In the genomic region with DNA sequence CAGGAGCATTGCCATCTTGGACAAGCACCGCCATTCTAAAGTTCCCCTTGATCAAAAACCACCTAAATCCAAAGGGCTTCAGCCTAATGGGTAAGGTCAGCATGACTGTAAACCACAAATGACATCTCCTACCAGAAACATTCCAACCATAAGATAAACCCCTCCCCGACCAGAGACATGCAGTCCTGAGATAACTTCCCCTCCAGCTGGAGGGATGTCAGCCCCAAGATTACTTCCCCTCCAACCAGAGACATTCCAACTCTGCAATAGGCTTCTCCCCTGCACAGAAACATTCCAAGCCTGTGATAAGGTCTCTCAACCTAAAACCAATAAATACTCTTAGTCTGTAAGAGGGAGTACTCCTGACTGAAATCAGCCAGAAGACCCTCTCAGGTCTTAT, we compare ENCODE assay signal across 15 cellular contexts.
"Had no signal": no experiment of that assay in that cellular context is flagged by ENCODE, and none has a peak within 500 bp of the region (broad histone marks: within the 10 kb centered on the region; RNA-seq: fewer than 3 reads in every experiment).

No MANE protein-coding gene starts in this region.

- H3K27ac ChIP-seq: adrenal gland, left ventricle myocardium inferior, prostate gland, suprapubic skin had no signal

- FAIRE-seq: kidney had no signal

- H3K4me3 ChIP-seq: adrenal gland, left ventricle myocardium inferior, prostate gland, suprapubic skin had no signal

- H3K4me1 ChIP-seq: adrenal gland, left ventricle myocardium inferior, prostate gland, suprapubic skin had no signal

- H3K36me3 ChIP-seq: adrenal gland, left ventricle myocardium inferior, prostate gland, suprapubic skin had no signal

- H3K9me3 ChIP-seq: adrenal gland, left ventricle myocardium inferior, prostate gland, suprapubic skin had no signal

- DNase-seq: activated B cell treated with CpG ODN at 0.5 μM for 24 hours; activated CD4-positive, alpha-beta T cell treated with anti-CD3 and anti-CD28 coated beads for 48 hours; activated CD8-positive, alpha-beta memory T cell treated with anti-CD3 and anti-CD28 coated beads, Interleukin-2, amount 50 U/mL, for 4 hours; activated CD8-positive, alpha-beta T cell treated with anti-CD3 and anti-CD28 coated beads, Interleukin-2, amount 10 ng/mL, durations not matched to agents 7 days and 5 days; activated effector memory CD4-positive, alpha-beta T cell treated with anti-CD3 and anti-CD28 coated beads, Interleukin-2, amount 50 U/mL, for 16 hours; activated T-cell treated with anti-CD3 and anti-CD28 coated beads, Interleukin-2, amount 50 U/mL, for 48 hours; adrenal gland; kidney; left ventricle myocardium inferior; right cardiac atrium; T-helper 1 cell; T1000; trophoblast cell had no signal

- H3K27me3 ChIP-seq: adrenal gland, suprapubic skin had no signal
